In the genomic region with DNA sequence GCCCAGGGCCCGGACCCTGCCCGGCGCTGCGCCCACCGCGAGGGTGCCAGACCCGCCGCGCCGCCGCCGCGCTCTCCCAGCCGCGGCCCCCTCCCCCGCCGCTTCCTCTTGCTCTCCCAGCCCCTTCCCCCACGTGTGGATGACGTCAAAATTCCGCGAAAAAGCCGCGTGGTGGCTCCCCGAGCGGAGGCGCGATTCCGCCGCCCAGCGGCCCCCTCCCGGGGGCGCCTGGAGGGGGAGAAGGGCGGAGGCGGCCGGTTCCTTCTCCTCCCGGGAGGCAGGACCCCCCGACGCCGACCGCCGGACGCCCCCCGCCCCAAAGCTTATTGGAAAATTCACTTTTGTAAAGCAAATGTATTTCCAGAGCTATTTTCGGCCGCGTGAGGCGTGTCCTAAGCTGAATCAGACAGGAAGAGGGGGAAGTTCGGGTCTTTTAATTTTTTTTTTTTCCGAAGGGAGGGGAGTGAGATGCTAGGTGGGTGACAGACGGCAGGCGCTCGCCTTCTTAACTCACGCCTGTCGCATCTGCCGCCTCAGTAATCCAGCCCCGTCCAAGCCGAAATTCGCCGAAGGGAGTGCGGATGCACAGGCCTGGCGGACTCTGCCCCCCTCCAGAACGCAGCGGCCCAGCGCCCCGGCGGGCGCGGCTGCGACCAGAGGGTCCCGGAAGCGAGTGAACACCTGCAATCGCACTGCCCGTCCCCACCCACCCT, we compare ENCODE assay signal across 8 cellular contexts. TPM values are rescaled to one million over a fixed set of nuclear protein-coding genes. Genes with fewer than 3 reads are reported as not detected.
DNase-seq lines count a peak whose midpoint lies in the region; TF ChIP-seq lines count a peak whose summit lies in the region.

No MANE protein-coding gene starts in this region.

- no peaks in the 10 kb centered on the region for H4K20me1 ChIP-seq in GM23248 (ENCODE audit: insufficient read depth)

- H3K4me1 ChIP-seq in GM23248 (ENCODE audit: insufficient read depth) (no peaks in the 10 kb centered on the region), Peyer's patch (peaks cover 0 to 31% (median 8%) of the 10 kb centered on the region in 4 donors), tibial artery (peaks cover 0 to 50% (median 39%) of the 10 kb centered on the region in 4 donors)

- WGBS in GM23248 (ENCODE audit: low coverage in 1 of 2, low lambda C conversion rate in 2 of 2, missing lambda C conversion rate in 2 of 2), 2 experiments: 6 to 21% methylated on average over 16 to 68 of the region's 73 CpGs

- H3K79me2 ChIP-seq in GM23248 (ENCODE audit: insufficient read depth): no peaks in the 10 kb centered on the region

- H3K27me3 ChIP-seq in GM23248 (replicated peaks; ENCODE audit: insufficient read depth): peaks cover 88% of the 10 kb centered on the region
- H3K27me3 ChIP-seq in Peyer's patch: no peaks in the 10 kb centered on the region
- H3K27me3 ChIP-seq in tibial artery: peaks cover 0 to 19% of the 10 kb centered on the region in 2 donors

- H3F3A ChIP-seq in GM23248 (ENCODE audit: insufficient read depth): no peaks in the 10 kb centered on the region

- no peak overlapping the region for H3K9ac ChIP-seq in GM23248

- H3K9me2 ChIP-seq in GM23248 (ENCODE audit: insufficient read depth): no peaks in the 10 kb centered on the region

- H3K36me3 ChIP-seq in GM23248 (ENCODE audit: low read depth) (no peaks in the 10 kb centered on the region), Peyer's patch (no peaks in the 10 kb centered on the region), tibial artery (no peaks in the 10 kb centered on the region)

- TF ChIP-seq POLR2A in Peyer's patch (IDR thresholded peaks at IDR 0.05): peak; percentile 35 to 36

- in situ Hi-C loops in GM23248 (cut with MboI): no loop called here

- peak in 11 of 14 donors; percentile 18 to 81 (median 68) for DNase-seq in C1 segment of cervical spinal cord (lab: John Stamatoyannopoulos, UW)
- peak; percentile 33 for DNase-seq in GM23248
- peak; percentile 84 to 96 (median 94) for DNase-seq in Peyer's patch
- peak; percentile 68 to 90 (median 84) for DNase-seq in activated naive CD4-positive, alpha-beta T cell (lab: John Stamatoyannopoulos, UW)
- DNase-seq in cardiac septum (ENCODE audit: low spot score): peak; percentile 97
- peak; percentile 65 for DNase-seq in pons (ENCODE audit: low spot score)
- peak; percentile 82 to 88 for DNase-seq in tibial artery
- no peak for DNase-seq in T1000 (lab: John Stamatoyannopoulos, UW)

- intact Hi-C loops in cardiac septum (cut with DNase I) (no loop called here), tibial artery (cut with DNase I; ENCODE audit: low total_unique reads) (no loop called here)

- H3K27ac ChIP-seq in GM23248 (no peak overlapping the region), Peyer's patch (peak overlapping the region; percentile 89 to 96 (median 94)), tibial artery (peak overlapping the region; percentile 69 to 73)

- H3K9me3 ChIP-seq in GM23248 (ENCODE audit: low read depth) (no peaks in the 10 kb centered on the region), Peyer's patch (no peaks in the 10 kb centered on the region), tibial artery (no peaks in the 10 kb centered on the region)

- H2AFZ ChIP-seq in GM23248: peak overlapping the region; percentile 63

- TF ChIP-seq CTCF in Peyer's patch (IDR thresholded peaks at IDR 0.05) (peak in 5 of 6 experiments; percentile 23 to 46 (median 30)), tibial artery (IDR thresholded peaks at IDR 0.05) (peak in 1 of 2 experiments; percentile 4)

- peak overlapping the region; percentile 62 for H3K4me2 ChIP-seq in GM23248 (ENCODE audit: unreplicated experiment)

- peak overlapping the region; percentile 53 for H3K4me3 ChIP-seq in GM23248
- H3K4me3 ChIP-seq in Peyer's patch: peak overlapping the region; percentile 55 to 89 (median 74)
- H3K4me3 ChIP-seq in tibial artery: peak overlapping the region; percentile 68 to 86

RNA-seq across cellular contexts. Expression of a gene that starts 4.1 kb away (rescaled TPM):
- total RNA-seq in GM23248 (2014; rRNA removed; shearing (Covaris generic)): 4.2 and 4.9 TPM in 2 replicates
- polyA plus RNA-seq in GM23248 (2016; fragmentation: Nextera tagmentation; extraction: Ambion mirVana): 2.9 TPM in 2 replicates
- total RNA-seq in Peyer's patch (100 to 1,000 TPM in 2 of 4 donors, 10 to 100 TPM in 2; 72.0 to 162 (median 97.6) TPM), cardiac septum (478 TPM)

RNA-seq across cellular contexts. Expression of a gene that starts 51.6 kb away (rescaled TPM):
- total RNA-seq in GM23248 (2014; rRNA removed; shearing (Covaris generic)): 6.7 and 9.3 TPM in 2 replicates
- 23.6 and 24.6 TPM in 2 replicates for polyA plus RNA-seq in GM23248 (2016; fragmentation: Nextera tagmentation; extraction: Ambion mirVana)
- total RNA-seq in Peyer's patch: 1 to 10 TPM; 1.7 to 8.0 (median 3.0) TPM
- total RNA-seq in cardiac septum: 13.0 TPM

Comparison
In these comparisons a context has a peak if more than half of its experiments do, and no peak if none do; other contexts are left out.
1. RNA of a gene that starts 4.1 kb away (total RNA-seq): 478 TPM in cardiac septum (single experiment) and 72.0 to 162 TPM in Peyer's patch; 4.2 to 4.9 TPM in GM23248; every median in the first group is over 10 times any median in the second.
2. Peak in every context shown above with its lines, with median percentiles within 50 percentile points of each other: H3K4me3 ChIP-seq.